Comparison of ENCODE assay signal across 8 cellular contexts in genomic region chr12:125186471-125187147, GRCh38. TPM values are rescaled to one million over a fixed set of nuclear protein-coding genes. Genes with fewer than 3 reads are reported as not detected.
DNase-seq lines count a peak whose midpoint lies in the region; ATAC-seq and TF ChIP-seq lines count a peak whose summit lies in the region.

No MANE protein-coding gene starts in this region.

- no peaks in the 10 kb centered on the region for H3K36me3 ChIP-seq in smooth muscle cell (ENCODE audit: low read depth)

- H4K20me1 ChIP-seq in smooth muscle cell (ENCODE audit: low read depth): no peaks in the 10 kb centered on the region

- no peak overlapping the region for H2AFZ ChIP-seq in smooth muscle cell (ENCODE audit: low read depth)

- H3K79me2 ChIP-seq in smooth muscle cell (ENCODE audit: low read depth): no peaks in the 10 kb centered on the region

- H3K27ac ChIP-seq in smooth muscle cell (ENCODE audit: low read depth): no peak overlapping the region

- H3F3A ChIP-seq in smooth muscle cell (ENCODE audit: low read depth): no peaks in the 10 kb centered on the region

- peaks cover 46% of the 10 kb centered on the region for H3K4me1 ChIP-seq in smooth muscle cell (ENCODE audit: low read depth)

- DNase-seq in NCI-H2029 (lab: John Stamatoyannopoulos, UW) (peak; percentile 50), NCI-H2029 treated with DMSO at 0.1 percent for 48 hours (lab: John Stamatoyannopoulos, UW) (no peak), fibroblast of pulmonary artery (ENCODE audit: low read depth) (no peak), smooth muscle cell (lab: John Stamatoyannopoulos, UW; ENCODE audit: unreplicated experiment) (no peak), ureter (ENCODE audit: low spot score) (no peak), Kasumi-1 (lab: John Stamatoyannopoulos, UW) (no peak)

- H3K4me2 ChIP-seq in smooth muscle cell: peak overlapping the region; percentile 85

- H3K9me3 ChIP-seq in smooth muscle cell (replicated peaks; ENCODE audit: low read depth): no peaks in the 10 kb centered on the region

- no peak for TF ChIP-seq CTCF in fibroblast of pulmonary artery (IDR thresholded peaks at IDR 0.05; ENCODE audit: low read length, missing control alignments)
- no peak for TF ChIP-seq CTCF in smooth muscle cell (IDR thresholded peaks at IDR 0.05; ENCODE audit: borderline replicate concordance, insufficient read depth, poor library complexity, severe bottlenecking)

- ATAC-seq in HG03521 (IDR thresholded peaks at IDR 0.05; ENCODE audit: unreplicated experiment) (peak; percentile 21), HG02571 (IDR thresholded peaks at IDR 0.05; ENCODE audit: unreplicated experiment) (no peak)

- H3K4me3 ChIP-seq in fibroblast of pulmonary artery (replicated peaks; ENCODE audit: low read depth, low read length) (peak overlapping the region; percentile 40), smooth muscle cell (peak overlapping the region; percentile 38)

- H3K27me3 ChIP-seq in smooth muscle cell (ENCODE audit: low read depth): peaks cover 64% of the 10 kb centered on the region

- 1% methylated on average over 72 of the region's 90 CpGs for WGBS in smooth muscle cell (ENCODE audit: low lambda C conversion rate)

- no peak overlapping the region for H3K9ac ChIP-seq in smooth muscle cell (ENCODE audit: low read depth)

RNA-seq across cellular contexts. Expression of gene TMEM132B, which starts 0.4 kb away (rescaled TPM):
- total RNA-seq in smooth muscle cell (0.04 TPM in 1 of 2 replicates, not detected in the other), ureter (1.1 TPM)
- 0.21 TPM in 1 of 2 replicates, not detected in the other for polyA plus RNA-seq in smooth muscle cell
